Comparison of ENCODE assay signal across 1 cellular context in the genomic region with DNA sequence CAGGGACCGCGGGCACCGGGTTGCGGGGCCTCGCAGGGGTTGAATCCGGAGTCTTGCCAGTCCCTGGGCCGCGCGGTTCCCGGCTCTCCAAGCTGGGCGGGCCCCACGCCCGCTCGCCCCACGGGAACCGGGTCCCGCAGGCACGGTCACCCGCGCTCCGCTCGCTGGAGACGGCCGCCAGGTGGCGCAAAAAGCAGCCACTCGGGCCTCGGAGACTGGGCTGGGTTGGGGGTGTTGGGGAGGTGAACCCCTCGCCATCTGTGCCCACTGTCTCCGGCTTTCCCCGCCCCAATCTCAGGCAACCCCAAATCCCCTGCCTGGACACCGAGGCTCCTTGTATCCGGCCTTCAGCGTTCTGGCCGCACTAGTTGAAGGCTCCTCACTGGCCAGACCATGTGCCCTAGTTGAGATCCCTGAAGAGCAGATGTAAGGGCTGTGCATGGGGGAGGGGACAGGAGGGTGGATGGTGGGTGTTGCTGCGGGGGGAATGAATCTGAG.
TF ChIP-seq lines count a peak whose summit lies in the region.

No MANE protein-coding gene starts in this region.

TF ChIP-seq in K562, 482 proteins besides CTCF, POLR2A, EP300 and RAD21 (continues in another document):
- TF ChIP-seq ZBTB7A (IDR thresholded peaks at IDR 0.05; ENCODE audit: borderline replicate concordance, control insufficient read depth, low read depth, low read length) (peak; percentile 72), MIER1 (IDR thresholded peaks at IDR 0.05; ENCODE audit: low read depth) (peak; percentile 71; the same call in 1 of the 2 replicates), SIN3A (IDR thresholded peaks at IDR 0.05; ENCODE audit: borderline replicate concordance in 2 of 2, control insufficient read depth in 1 of 2, low read depth in 2 of 2, low read length in 2 of 2) (0 out of 4 replicates have a peak, but pooled peaks of 1 of the 2 experiments have one; percentile 6), SIN3B (IDR thresholded peaks at IDR 0.05; ENCODE audit: low read depth) (peak; percentile 22; the same call in 1 of the 2 replicates), TBL1XR1 (IDR thresholded peaks at IDR 0.05; ENCODE audit: low read length in 2 of 2) (0 out of 4 replicates have a peak, but pooled peaks of 1 of the 2 experiments have one; percentile 62), ZC3H8 (IDR thresholded peaks at IDR 0.05) (no peak), GATAD2A (IDR thresholded peaks at IDR 0.05) (0 out of 2 replicates have a peak, but pooled peaks have one; percentile 11), POLR2G (IDR thresholded peaks at IDR 0.05; ENCODE audit: low read depth, low read length) (peak; percentile 64; the same call in 1 of the 2 replicates), SMC3 (conservative IDR thresholded peaks at IDR 0.05; ENCODE audit: insufficient read depth, low read depth, low read length) (peak; percentile 89), NCOA2 (IDR thresholded peaks at IDR 0.05; ENCODE audit: partially characterized antibody in 2 of 2) (no peak), RBFOX2 (IDR thresholded peaks at IDR 0.05; ENCODE audit: low read depth, low read length) (peak; percentile 63), NR3C1 (CRISPR knock-in tag; IDR thresholded peaks at IDR 0.05) (no peak), POLR2B (IDR thresholded peaks at IDR 0.05; ENCODE audit: low read depth, partially characterized antibody) (peak; percentile 13), PCBP1 (IDR thresholded peaks at IDR 0.05; ENCODE audit: low read depth, low read length, poor library complexity, severe bottlenecking) (peak; percentile 81), FOSL1 (tag; conservative IDR thresholded peaks at IDR 0.05) (no peak), ZNF444 (CRISPR knock-in tag; IDR thresholded peaks at IDR 0.05) (no peak), TARDBP (IDR thresholded peaks at IDR 0.05) (peak; percentile 64)
- TF ChIP-seq, protein P1, sequence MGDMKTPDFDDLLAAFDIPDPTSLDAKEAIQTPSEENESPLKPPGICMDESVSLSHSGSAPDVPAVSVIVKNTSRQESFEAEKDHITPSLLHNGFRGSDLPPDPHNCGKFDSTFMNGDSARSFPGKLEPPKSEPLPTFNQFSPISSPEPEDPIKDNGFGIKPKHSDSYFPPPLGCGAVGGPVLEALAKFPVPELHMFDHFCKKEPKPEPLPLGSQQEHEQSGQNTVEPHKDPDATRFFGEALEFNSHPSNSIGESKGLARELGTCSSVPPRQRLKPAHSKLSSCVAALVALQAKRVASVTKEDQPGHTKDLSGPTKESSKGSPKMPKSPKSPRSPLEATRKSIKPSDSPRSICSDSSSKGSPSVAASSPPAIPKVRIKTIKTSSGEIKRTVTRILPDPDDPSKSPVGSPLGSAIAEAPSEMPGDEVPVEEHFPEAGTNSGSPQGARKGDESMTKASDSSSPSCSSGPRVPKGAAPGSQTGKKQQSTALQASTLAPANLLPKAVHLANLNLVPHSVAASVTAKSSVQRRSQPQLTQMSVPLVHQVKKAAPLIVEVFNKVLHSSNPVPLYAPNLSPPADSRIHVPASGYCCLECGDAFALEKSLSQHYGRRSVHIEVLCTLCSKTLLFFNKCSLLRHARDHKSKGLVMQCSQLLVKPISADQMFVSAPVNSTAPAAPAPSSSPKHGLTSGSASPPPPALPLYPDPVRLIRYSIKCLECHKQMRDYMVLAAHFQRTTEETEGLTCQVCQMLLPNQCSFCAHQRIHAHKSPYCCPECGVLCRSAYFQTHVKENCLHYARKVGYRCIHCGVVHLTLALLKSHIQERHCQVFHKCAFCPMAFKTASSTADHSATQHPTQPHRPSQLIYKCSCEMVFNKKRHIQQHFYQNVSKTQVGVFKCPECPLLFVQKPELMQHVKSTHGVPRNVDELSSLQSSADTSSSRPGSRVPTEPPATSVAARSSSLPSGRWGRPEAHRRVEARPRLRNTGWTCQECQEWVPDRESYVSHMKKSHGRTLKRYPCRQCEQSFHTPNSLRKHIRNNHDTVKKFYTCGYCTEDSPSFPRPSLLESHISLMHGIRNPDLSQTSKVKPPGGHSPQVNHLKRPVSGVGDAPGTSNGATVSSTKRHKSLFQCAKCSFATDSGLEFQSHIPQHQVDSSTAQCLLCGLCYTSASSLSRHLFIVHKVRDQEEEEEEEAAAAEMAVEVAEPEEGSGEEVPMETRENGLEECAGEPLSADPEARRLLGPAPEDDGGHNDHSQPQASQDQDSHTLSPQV (IDR thresholded peaks at IDR 0.05), result peak; percentile 38; the same call in 1 of the 2 replicates
- TF ChIP-seq, protein P2, sequence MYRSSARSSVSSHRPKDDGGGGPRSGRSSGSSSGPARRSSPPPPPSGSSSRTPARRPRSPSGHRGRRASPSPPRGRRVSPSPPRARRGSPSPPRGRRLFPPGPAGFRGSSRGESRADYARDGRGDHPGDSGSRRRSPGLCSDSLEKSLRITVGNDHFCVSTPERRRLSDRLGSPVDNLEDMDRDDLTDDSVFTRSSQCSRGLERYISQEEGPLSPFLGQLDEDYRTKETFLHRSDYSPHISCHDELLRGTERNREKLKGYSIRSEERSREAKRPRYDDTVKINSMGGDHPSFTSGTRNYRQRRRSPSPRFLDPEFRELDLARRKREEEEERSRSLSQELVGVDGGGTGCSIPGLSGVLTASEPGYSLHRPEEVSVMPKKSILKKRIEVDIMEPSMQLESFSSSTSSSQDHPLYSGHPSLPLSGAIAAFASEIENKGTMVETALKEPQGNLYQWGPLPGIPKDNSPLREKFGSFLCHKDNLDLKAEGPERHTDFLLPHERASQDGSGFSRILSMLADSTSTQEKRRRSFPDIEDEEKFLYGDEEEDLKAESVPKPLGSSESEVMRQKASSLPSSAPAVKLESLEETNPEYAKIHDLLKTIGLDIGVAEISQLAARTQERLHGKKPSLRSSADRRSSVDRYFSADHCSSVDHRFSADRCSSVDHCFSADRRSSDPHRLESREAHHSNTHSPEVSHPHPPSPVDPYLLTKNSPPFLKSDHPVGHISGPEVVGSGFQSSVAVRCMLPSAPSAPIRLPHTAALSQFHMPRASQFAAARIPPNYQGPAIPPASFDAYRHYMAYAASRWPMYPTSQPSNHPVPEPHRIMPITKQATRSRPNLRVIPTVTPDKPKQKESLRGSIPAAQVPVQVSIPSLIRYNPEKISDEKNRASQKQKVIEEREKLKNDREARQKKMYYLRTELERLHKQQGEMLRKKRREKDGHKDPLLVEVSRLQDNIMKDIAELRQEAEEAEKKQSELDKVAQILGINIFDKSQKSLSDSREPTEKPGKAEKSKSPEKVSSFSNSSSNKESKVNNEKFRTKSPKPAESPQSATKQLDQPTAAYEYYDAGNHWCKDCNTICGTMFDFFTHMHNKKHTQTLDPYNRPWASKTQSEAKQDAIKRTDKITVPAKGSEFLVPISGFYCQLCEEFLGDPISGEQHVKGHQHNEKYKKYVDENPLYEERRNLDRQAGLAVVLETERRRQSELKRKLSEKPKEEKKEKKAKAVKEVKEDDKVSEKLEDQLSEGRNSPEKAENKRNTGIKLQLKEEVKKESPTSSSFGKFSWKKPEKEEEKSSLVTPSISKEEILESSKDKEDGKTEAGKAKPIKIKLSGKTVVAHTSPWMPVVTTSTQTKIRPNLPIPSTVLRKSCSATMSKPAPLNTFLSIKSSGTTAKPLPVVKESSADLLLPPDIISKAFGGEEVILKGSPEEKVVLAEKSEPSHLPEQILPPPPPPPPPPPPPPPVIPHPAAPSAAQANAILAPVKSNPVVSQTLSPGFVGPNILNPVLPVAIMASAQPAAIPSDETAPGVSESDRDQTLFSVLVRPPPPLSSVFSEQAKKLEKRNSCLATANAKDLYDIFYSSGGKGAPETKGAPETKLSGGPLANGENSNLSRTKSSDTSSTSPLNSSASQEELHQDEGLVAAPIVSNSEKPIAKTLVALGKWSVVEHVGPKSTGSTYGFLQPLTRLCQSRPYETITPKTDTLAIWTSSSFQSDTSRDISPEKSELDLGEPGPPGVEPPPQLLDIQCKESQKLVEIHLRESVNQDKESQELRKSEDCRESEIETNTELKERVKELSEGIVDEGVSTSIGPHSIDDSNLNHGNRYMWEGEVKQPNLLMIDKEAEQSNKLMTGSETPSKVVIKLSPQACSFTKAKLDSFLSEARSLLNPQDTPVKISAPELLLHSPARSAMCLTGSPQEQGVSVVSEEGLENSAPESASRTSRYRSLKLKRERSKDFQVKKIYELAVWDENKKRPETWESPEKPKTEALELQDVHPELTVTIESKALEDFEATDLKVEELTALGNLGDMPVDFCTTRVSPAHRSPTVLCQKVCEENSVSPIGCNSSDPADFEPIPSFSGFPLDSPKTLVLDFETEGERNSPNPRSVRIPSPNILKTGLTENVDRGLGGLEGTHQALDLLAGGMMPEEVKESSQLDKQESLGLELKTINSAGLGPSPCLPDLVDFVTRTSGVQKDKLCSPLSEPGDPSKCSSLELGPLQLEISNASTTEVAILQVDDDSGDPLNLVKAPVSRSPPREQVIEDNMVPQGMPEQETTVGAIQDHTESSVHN (IDR thresholded peaks at IDR 0.05; ENCODE audit: borderline replicate concordance in 1 of 2, low read depth in 1 of 2), result no peak
- TF ChIP-seq, protein P3, sequence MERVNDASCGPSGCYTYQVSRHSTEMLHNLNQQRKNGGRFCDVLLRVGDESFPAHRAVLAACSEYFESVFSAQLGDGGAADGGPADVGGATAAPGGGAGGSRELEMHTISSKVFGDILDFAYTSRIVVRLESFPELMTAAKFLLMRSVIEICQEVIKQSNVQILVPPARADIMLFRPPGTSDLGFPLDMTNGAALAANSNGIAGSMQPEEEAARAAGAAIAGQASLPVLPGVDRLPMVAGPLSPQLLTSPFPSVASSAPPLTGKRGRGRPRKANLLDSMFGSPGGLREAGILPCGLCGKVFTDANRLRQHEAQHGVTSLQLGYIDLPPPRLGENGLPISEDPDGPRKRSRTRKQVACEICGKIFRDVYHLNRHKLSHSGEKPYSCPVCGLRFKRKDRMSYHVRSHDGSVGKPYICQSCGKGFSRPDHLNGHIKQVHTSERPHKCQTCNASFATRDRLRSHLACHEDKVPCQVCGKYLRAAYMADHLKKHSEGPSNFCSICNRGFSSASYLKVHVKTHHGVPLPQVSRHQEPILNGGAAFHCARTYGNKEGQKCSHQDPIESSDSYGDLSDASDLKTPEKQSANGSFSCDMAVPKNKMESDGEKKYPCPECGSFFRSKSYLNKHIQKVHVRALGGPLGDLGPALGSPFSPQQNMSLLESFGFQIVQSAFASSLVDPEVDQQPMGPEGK (CRISPR knock-in tag; IDR thresholded peaks at IDR 0.05; ENCODE audit: borderline replicate concordance), result no peak
- TF ChIP-seq, protein P4, sequence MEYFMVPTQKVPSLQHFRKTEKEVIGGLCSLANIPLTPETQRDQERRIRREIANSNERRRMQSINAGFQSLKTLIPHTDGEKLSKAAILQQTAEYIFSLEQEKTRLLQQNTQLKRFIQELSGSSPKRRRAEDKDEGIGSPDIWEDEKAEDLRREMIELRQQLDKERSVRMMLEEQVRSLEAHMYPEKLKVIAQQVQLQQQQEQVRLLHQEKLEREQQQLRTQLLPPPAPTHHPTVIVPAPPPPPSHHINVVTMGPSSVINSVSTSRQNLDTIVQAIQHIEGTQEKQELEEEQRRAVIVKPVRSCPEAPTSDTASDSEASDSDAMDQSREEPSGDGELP (CRISPR knock-in tag; IDR thresholded peaks at IDR 0.05; ENCODE audit: borderline replicate concordance), result peak; percentile 14; the same call in 1 of the 2 replicates
- TF ChIP-seq, protein P5, sequence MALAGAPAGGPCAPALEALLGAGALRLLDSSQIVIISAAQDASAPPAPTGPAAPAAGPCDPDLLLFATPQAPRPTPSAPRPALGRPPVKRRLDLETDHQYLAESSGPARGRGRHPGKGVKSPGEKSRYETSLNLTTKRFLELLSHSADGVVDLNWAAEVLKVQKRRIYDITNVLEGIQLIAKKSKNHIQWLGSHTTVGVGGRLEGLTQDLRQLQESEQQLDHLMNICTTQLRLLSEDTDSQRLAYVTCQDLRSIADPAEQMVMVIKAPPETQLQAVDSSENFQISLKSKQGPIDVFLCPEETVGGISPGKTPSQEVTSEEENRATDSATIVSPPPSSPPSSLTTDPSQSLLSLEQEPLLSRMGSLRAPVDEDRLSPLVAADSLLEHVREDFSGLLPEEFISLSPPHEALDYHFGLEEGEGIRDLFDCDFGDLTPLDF (CRISPR knock-in tag; IDR thresholded peaks at IDR 0.05), result 0 out of 2 replicates have a peak, but pooled peaks have one; percentile 60
- TF ChIP-seq, protein P6, sequence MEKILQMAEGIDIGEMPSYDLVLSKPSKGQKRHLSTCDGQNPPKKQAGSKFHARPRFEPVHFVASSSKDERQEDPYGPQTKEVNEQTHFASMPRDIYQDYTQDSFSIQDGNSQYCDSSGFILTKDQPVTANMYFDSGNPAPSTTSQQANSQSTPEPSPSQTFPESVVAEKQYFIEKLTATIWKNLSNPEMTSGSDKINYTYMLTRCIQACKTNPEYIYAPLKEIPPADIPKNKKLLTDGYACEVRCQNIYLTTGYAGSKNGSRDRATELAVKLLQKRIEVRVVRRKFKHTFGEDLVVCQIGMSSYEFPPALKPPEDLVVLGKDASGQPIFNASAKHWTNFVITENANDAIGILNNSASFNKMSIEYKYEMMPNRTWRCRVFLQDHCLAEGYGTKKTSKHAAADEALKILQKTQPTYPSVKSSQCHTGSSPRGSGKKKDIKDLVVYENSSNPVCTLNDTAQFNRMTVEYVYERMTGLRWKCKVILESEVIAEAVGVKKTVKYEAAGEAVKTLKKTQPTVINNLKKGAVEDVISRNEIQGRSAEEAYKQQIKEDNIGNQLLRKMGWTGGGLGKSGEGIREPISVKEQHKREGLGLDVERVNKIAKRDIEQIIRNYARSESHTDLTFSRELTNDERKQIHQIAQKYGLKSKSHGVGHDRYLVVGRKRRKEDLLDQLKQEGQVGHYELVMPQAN (IDR thresholded peaks at IDR 0.05; ENCODE audit: borderline replicate concordance), result 0 out of 2 replicates have a peak, but pooled peaks have one; percentile 22
- TF ChIP-seq, protein P7, sequence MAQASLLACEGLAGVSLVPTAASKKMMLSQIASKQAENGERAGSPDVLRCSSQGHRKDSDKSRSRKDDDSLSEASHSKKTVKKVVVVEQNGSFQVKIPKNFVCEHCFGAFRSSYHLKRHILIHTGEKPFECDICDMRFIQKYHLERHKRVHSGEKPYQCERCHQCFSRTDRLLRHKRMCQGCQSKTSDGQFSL (CRISPR knock-in tag; IDR thresholded peaks at IDR 0.05), result peak; percentile 67; the same call in 1 of the 2 replicates
- TF ChIP-seq, protein P7 (tag; IDR thresholded peaks at IDR 0.05), result peak in 1 of 2 experiments; percentile 58; a peak in 1 of 4 replicates
- TF ChIP-seq, protein P8, sequence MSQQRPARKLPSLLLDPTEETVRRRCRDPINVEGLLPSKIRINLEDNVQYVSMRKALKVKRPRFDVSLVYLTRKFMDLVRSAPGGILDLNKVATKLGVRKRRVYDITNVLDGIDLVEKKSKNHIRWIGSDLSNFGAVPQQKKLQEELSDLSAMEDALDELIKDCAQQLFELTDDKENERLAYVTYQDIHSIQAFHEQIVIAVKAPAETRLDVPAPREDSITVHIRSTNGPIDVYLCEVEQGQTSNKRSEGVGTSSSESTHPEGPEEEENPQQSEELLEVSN (IDR thresholded peaks at IDR 0.05; ENCODE audit: borderline replicate concordance in 1 of 2, extremely low read depth in 1 of 2, insufficient read depth in 1 of 2, insufficient read length in 1 of 2, low read depth in 1 of 2, low read length in 1 of 2, poor library complexity in 1 of 2, severe bottlenecking in 1 of 2), result peak in 1 of 2 experiments; percentile 14
- TF ChIP-seq, protein P9, sequence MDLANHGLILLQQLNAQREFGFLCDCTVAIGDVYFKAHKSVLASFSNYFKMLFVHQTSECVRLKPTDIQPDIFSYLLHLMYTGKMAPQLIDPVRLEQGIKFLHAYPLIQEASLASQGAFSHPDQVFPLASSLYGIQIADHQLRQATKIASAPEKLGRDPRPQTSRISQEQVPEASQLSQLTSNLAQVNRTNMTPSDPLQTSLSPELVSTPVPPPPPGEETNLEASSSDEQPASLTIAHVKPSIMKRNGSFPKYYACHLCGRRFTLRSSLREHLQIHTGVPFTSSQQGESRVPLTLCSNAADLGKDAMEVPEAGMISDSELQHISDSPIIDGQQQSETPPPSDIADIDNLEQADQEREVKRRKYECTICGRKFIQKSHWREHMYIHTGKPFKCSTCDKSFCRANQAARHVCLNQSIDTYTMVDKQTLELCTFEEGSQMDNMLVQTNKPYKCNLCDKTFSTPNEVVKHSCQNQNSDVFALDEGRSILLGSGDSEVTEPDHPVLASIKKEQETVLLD (IDR thresholded peaks at IDR 0.05), result peak; percentile 73
